ENCODE assay signal across 1 cellular context in the genomic region with DNA sequence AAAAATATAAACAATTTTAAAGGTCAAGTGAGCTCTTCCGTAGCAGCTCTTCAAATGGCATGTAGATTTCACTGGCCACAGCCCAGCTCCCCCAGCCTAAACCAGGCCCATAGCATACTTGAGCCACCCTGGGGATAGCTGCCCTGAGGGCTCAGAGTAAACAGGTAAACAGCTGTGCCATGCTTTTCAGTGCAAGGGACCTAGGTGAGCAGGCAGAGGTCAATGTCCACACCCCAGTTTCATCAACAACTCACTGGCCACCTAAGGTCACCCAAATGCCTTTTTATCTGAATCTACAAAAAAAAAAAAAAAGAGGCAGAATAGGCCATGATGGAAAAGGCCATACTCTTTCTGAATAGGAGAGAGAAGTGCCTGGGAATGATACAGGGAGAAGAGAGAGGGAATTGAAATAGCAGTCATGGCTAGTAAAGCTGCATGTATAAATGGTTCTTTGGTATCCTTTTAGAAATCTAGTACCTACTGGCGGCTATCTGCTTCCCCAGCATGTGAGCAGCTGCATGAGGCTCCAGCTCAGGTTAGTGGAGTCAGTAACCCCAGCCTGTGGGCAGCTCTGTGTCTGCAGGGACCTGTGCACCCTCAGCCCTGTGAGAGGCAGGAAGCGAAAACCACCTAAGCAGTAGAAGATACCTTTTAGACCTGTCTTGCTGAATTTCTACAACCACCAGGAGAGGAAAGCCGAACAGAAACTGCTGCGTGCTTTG.
A peak's percentile ranks its signal among the peaks of the same experiment; 100 is the strongest.
TF ChIP-seq lines count a peak whose summit lies in the region.

No MANE protein-coding gene starts in this region.

TF ChIP-seq in HepG2, 621 proteins besides CTCF, POLR2A, EP300 and RAD21 (continued from another document and continues in another):
- peak; percentile 75; the same call in 1 of the 2 replicates for TF ChIP-seq KDM3A (CRISPR knock-in tag; IDR thresholded peaks at IDR 0.05; ENCODE audit: low read depth)
- TF ChIP-seq, protein P1, sequence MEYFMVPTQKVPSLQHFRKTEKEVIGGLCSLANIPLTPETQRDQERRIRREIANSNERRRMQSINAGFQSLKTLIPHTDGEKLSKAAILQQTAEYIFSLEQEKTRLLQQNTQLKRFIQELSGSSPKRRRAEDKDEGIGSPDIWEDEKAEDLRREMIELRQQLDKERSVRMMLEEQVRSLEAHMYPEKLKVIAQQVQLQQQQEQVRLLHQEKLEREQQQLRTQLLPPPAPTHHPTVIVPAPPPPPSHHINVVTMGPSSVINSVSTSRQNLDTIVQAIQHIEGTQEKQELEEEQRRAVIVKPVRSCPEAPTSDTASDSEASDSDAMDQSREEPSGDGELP (IDR thresholded peaks at IDR 0.05; ENCODE audit: borderline replicate concordance, low read depth) = peak; percentile 93
- TF ChIP-seq ZNF766 (CRISPR knock-in tag; IDR thresholded peaks at IDR 0.05; ENCODE audit: borderline replicate concordance) = 0 out of 2 replicates have a peak, but pooled peaks have one; percentile 18
- TF ChIP-seq ZNF605 (CRISPR knock-in tag; IDR thresholded peaks at IDR 0.05) = 0 out of 2 replicates have a peak, but pooled peaks have one; percentile 17
- TF ChIP-seq ZNF556 (CRISPR knock-in tag; IDR thresholded peaks at IDR 0.05; ENCODE audit: borderline replicate concordance) = 0 out of 2 replicates have a peak, but pooled peaks have one; percentile 28
- TF ChIP-seq CAMTA2 (CRISPR knock-in tag; IDR thresholded peaks at IDR 0.05; ENCODE audit: borderline replicate concordance) = 0 out of 2 replicates have a peak, but pooled peaks have one; percentile 49
- no peak for TF ChIP-seq ZNF33A (CRISPR knock-in tag; IDR thresholded peaks at IDR 0.05; ENCODE audit: borderline replicate concordance)
- TF ChIP-seq SPEN (CRISPR knock-in tag; IDR thresholded peaks at IDR 0.05; ENCODE audit: low read depth) = 0 out of 2 replicates have a peak, but pooled peaks have one; percentile 33
- TF ChIP-seq ZNF672 (CRISPR knock-in tag; IDR thresholded peaks at IDR 0.05) = no peak
- TF ChIP-seq ZNF337 (CRISPR knock-in tag; IDR thresholded peaks at IDR 0.05; ENCODE audit: borderline replicate concordance, low read depth) = peak; percentile 91; the same call in 1 of the 2 replicates
- TF ChIP-seq JUN (CRISPR knock-in tag; IDR thresholded peaks at IDR 0.05) = peak; percentile 58; the same call in 1 of the 2 replicates
- TF ChIP-seq RBM39 (IDR thresholded peaks at IDR 0.05; ENCODE audit: low read depth, low read length, poor library complexity, severe bottlenecking) = no peak
- TF ChIP-seq, protein P2, sequence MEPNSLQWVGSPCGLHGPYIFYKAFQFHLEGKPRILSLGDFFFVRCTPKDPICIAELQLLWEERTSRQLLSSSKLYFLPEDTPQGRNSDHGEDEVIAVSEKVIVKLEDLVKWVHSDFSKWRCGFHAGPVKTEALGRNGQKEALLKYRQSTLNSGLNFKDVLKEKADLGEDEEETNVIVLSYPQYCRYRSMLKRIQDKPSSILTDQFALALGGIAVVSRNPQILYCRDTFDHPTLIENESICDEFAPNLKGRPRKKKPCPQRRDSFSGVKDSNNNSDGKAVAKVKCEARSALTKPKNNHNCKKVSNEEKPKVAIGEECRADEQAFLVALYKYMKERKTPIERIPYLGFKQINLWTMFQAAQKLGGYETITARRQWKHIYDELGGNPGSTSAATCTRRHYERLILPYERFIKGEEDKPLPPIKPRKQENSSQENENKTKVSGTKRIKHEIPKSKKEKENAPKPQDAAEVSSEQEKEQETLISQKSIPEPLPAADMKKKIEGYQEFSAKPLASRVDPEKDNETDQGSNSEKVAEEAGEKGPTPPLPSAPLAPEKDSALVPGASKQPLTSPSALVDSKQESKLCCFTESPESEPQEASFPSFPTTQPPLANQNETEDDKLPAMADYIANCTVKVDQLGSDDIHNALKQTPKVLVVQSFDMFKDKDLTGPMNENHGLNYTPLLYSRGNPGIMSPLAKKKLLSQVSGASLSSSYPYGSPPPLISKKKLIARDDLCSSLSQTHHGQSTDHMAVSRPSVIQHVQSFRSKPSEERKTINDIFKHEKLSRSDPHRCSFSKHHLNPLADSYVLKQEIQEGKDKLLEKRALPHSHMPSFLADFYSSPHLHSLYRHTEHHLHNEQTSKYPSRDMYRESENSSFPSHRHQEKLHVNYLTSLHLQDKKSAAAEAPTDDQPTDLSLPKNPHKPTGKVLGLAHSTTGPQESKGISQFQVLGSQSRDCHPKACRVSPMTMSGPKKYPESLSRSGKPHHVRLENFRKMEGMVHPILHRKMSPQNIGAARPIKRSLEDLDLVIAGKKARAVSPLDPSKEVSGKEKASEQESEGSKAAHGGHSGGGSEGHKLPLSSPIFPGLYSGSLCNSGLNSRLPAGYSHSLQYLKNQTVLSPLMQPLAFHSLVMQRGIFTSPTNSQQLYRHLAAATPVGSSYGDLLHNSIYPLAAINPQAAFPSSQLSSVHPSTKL (CRISPR knock-in tag; IDR thresholded peaks at IDR 0.05) = peak; percentile 93
- peak; percentile 83 for TF ChIP-seq BCL6 (CRISPR knock-in tag; IDR thresholded peaks at IDR 0.05)
- TF ChIP-seq ZNF652 (CRISPR knock-in tag; IDR thresholded peaks at IDR 0.05; ENCODE audit: borderline replicate concordance, low read depth) = 0 out of 2 replicates have a peak, but pooled peaks have one; percentile 48
- TF ChIP-seq NFIC (IDR thresholded peaks at IDR 0.05; ENCODE audit: low read length) = peak; percentile 67
- no peak; the same call in 1 of the 2 replicates for TF ChIP-seq SNAI1 (CRISPR knock-in tag; IDR thresholded peaks at IDR 0.05; ENCODE audit: borderline replicate concordance)
- no peak for TF ChIP-seq CCDC6 (CRISPR knock-in tag; IDR thresholded peaks at IDR 0.05)
- peak; percentile 28; the same call in 1 of the 2 replicates for TF ChIP-seq NFKB2 (CRISPR knock-in tag; IDR thresholded peaks at IDR 0.05; ENCODE audit: borderline replicate concordance)
- no peak for TF ChIP-seq SMYD3 (CRISPR knock-in tag; IDR thresholded peaks at IDR 0.05)
- peak; percentile 66; the same call in 1 of the 2 replicates for TF ChIP-seq ZNF441 (CRISPR knock-in tag; IDR thresholded peaks at IDR 0.05; ENCODE audit: borderline replicate concordance)
- TF ChIP-seq AKAP8 (CRISPR knock-in tag; IDR thresholded peaks at IDR 0.05) = peak; percentile 38; the same call in 1 of the 2 replicates
- no peak for TF ChIP-seq ZNF878 (CRISPR knock-in tag; IDR thresholded peaks at IDR 0.05)
- TF ChIP-seq, protein P3, sequence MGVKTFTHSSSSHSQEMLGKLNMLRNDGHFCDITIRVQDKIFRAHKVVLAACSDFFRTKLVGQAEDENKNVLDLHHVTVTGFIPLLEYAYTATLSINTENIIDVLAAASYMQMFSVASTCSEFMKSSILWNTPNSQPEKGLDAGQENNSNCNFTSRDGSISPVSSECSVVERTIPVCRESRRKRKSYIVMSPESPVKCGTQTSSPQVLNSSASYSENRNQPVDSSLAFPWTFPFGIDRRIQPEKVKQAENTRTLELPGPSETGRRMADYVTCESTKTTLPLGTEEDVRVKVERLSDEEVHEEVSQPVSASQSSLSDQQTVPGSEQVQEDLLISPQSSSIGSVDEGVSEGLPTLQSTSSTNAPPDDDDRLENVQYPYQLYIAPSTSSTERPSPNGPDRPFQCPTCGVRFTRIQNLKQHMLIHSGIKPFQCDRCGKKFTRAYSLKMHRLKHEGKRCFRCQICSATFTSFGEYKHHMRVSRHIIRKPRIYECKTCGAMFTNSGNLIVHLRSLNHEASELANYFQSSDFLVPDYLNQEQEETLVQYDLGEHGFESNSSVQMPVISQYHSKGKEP (CRISPR knock-in tag; IDR thresholded peaks at IDR 0.05) = 0 out of 2 replicates have a peak, but pooled peaks have one; percentile 61
- TF ChIP-seq RXRA (CRISPR knock-in tag; IDR thresholded peaks at IDR 0.05) = peak; percentile 95
- TF ChIP-seq, protein P4, sequence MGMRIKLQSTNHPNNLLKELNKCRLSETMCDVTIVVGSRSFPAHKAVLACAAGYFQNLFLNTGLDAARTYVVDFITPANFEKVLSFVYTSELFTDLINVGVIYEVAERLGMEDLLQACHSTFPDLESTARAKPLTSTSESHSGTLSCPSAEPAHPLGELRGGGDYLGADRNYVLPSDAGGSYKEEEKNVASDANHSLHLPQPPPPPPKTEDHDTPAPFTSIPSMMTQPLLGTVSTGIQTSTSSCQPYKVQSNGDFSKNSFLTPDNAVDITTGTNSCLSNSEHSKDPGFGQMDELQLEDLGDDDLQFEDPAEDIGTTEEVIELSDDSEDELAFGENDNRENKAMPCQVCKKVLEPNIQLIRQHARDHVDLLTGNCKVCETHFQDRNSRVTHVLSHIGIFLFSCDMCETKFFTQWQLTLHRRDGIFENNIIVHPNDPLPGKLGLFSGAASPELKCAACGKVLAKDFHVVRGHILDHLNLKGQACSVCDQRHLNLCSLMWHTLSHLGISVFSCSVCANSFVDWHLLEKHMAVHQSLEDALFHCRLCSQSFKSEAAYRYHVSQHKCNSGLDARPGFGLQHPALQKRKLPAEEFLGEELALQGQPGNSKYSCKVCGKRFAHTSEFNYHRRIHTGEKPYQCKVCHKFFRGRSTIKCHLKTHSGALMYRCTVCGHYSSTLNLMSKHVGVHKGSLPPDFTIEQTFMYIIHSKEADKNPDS (CRISPR knock-in tag; IDR thresholded peaks at IDR 0.05) = no peak
- 0 out of 2 replicates have a peak, but pooled peaks have one; percentile 57 for TF ChIP-seq SMAD1 (CRISPR knock-in tag; IDR thresholded peaks at IDR 0.05; ENCODE audit: borderline replicate concordance, low read depth)
- TF ChIP-seq, protein P5, sequence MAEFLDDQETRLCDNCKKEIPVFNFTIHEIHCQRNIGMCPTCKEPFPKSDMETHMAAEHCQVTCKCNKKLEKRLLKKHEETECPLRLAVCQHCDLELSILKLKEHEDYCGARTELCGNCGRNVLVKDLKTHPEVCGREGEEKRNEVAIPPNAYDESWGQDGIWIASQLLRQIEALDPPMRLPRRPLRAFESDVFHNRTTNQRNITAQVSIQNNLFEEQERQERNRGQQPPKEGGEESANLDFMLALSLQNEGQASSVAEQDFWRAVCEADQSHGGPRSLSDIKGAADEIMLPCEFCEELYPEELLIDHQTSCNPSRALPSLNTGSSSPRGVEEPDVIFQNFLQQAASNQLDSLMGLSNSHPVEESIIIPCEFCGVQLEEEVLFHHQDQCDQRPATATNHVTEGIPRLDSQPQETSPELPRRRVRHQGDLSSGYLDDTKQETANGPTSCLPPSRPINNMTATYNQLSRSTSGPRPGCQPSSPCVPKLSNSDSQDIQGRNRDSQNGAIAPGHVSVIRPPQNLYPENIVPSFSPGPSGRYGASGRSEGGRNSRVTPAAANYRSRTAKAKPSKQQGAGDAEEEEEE (CRISPR knock-in tag; IDR thresholded peaks at IDR 0.05; ENCODE audit: borderline replicate concordance) = peak; percentile 90; the same call in 1 of the 2 replicates
- no peak for TF ChIP-seq RELA (CRISPR knock-in tag; IDR thresholded peaks at IDR 0.05)
- TF ChIP-seq SIX4 (CRISPR knock-in tag; IDR thresholded peaks at IDR 0.05) = 0 out of 2 replicates have a peak, but pooled peaks have one; percentile 14
- peak; percentile 11 for TF ChIP-seq YY1 (IDR thresholded peaks at IDR 0.05; ENCODE audit: insufficient read depth, insufficient replicate concordance, low read depth, low read length)
- TF ChIP-seq SALL1 (CRISPR knock-in tag; IDR thresholded peaks at IDR 0.05) = peak; percentile 97
- TF ChIP-seq CBX5 (CRISPR knock-in tag; IDR thresholded peaks at IDR 0.05; ENCODE audit: borderline replicate concordance) = peak; percentile 24; the same call in 1 of the 2 replicates
- peak; percentile 99 for TF ChIP-seq FOXO1 (CRISPR knock-in tag; IDR thresholded peaks at IDR 0.05)
- TF ChIP-seq, protein P6, sequence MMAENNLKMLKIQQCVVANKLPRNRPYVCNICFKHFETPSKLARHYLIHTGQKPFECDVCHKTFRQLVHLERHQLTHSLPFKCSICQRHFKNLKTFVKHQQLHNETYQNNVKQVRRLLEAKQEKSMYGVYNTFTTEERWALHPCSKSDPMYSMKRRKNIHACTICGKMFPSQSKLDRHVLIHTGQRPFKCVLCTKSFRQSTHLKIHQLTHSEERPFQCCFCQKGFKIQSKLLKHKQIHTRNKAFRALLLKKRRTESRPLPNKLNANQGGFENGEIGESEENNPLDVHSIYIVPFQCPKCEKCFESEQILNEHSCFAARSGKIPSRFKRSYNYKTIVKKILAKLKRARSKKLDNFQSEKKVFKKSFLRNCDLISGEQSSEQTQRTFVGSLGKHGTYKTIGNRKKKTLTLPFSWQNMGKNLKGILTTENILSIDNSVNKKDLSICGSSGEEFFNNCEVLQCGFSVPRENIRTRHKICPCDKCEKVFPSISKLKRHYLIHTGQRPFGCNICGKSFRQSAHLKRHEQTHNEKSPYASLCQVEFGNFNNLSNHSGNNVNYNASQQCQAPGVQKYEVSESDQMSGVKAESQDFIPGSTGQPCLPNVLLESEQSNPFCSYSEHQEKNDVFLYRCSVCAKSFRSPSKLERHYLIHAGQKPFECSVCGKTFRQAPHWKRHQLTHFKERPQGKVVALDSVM (CRISPR knock-in tag; IDR thresholded peaks at IDR 0.05) = no peak; the same call in 1 of the 2 replicates
- TF ChIP-seq, protein P7, sequence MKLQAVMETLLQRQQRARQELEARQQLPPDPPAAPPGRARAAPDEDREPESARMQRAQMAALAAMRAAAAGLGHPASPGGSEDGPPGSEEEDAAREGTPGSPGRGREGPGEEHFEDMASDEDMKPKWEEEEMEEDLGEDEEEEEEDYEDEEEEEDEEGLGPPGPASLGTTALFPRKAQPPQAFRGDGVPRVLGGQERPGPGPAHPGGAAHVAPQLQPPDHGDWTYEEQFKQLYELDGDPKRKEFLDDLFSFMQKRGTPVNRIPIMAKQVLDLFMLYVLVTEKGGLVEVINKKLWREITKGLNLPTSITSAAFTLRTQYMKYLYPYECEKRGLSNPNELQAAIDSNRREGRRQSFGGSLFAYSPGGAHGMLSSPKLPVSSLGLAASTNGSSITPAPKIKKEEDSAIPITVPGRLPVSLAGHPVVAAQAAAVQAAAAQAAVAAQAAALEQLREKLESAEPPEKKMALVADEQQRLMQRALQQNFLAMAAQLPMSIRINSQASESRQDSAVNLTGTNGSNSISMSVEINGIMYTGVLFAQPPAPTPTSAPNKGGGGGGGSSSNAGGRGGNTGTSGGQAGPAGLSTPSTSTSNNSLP (IDR thresholded peaks at IDR 0.05; ENCODE audit: low read depth, low read length) = 0 out of 2 replicates have a peak, but pooled peaks have one; percentile 57
- TF ChIP-seq ZNF589 (CRISPR knock-in tag; conservative IDR thresholded peaks at IDR 0.05) = no peak
- TF ChIP-seq, protein P8, sequence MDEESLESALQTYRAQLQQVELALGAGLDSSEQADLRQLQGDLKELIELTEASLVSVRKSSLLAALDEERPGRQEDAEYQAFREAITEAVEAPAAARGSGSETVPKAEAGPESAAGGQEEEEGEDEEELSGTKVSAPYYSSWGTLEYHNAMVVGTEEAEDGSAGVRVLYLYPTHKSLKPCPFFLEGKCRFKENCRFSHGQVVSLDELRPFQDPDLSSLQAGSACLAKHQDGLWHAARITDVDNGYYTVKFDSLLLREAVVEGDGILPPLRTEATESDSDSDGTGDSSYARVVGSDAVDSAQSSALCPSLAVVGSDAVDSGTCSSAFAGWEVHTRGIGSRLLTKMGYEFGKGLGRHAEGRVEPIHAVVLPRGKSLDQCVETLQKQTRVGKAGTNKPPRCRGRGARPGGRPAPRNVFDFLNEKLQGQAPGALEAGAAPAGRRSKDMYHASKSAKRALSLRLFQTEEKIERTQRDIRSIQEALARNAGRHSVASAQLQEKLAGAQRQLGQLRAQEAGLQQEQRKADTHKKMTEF (CRISPR knock-in tag; IDR thresholded peaks at IDR 0.05) = peak; percentile 80
- peak; percentile 63; the same call in 1 of the 2 replicates for TF ChIP-seq NR2C2 (CRISPR knock-in tag; IDR thresholded peaks at IDR 0.05; ENCODE audit: borderline replicate concordance)
- TF ChIP-seq DNMT1 (CRISPR knock-in tag; IDR thresholded peaks at IDR 0.05) = 0 out of 2 replicates have a peak, but pooled peaks have one; percentile 14
